ENCODE assay signal across 24 cellular contexts in genomic region chr14:74896400-74896799, GRCh38. TPM values are rescaled to one million over a fixed set of nuclear protein-coding genes. Genes with fewer than 3 reads are reported as not detected.
"Had no signal": no experiment of that assay in that cellular context is flagged by ENCODE, and none has a peak within 500 bp of the region (broad histone marks: within the 10 kb centered on the region; RNA-seq: fewer than 3 reads in every experiment).

No MANE protein-coding gene starts in this region.

- ATAC-seq: activated CD8-positive, alpha-beta T cell treated with anti-CD3 and anti-CD28 coated beads for 36 hours; activated naive CD4-positive, alpha-beta T cell treated with anti-CD3 and anti-CD28 coated beads, Interleukin-2, amount 50 U/mL, for 72 hours had no signal

- DNase-seq: activated CD4-positive, alpha-beta T cell treated with anti-CD3 and anti-CD28 coated beads for 4 hours; activated CD8-positive, alpha-beta memory T cell treated with anti-CD3 and anti-CD28 coated beads, Interleukin-2, amount 50 U/mL, for 4 hours; activated CD8-positive, alpha-beta T cell treated with anti-CD3 and anti-CD28 coated beads for 36 hours; activated effector memory CD4-positive, alpha-beta T cell treated with anti-CD3 and anti-CD28 coated beads, Interleukin-2, amount 50 U/mL, for 16 hours; activated naive CD4-positive, alpha-beta T cell treated with Interleukin-2 at 50 U/mL for 16 hours; anterior cingulate cortex; caudate nucleus; NCI-H1092; NCI-H1417; NCI-H2029; NCI-H345; NCI-H510A; NCI-H526 treated with DMSO at 0.1 percent for 48 hours; NCI-H82; OCI-M1; SIG-M5; T-helper 2 cell had no signal

- H3K27ac ChIP-seq: KMS-11, VCaP had no signal

RNA-seq across cellular contexts. Expression of gene PROX2, which starts 20.5 kb away (rescaled TPM):
- total RNA-seq: activated T-helper 1 cell treated with anti-CD3 and anti-CD28 coated beads, Interleukin-12 subunit alpha, Interleukin-12 subunit beta, Interleukin-2, Interleukin-4 antibody, amounts not matched to agents 30 ng/mL and 10 ng/mL and 1 ng/mL, durations not matched to agents 14 hours and 24 hours and 36 hours; chondrocyte; MCF 10A had no signal
- polyA plus RNA-seq: adipose tissue had no signal
